Comparison of ENCODE assay signal across 29 cellular contexts in the genomic region with DNA sequence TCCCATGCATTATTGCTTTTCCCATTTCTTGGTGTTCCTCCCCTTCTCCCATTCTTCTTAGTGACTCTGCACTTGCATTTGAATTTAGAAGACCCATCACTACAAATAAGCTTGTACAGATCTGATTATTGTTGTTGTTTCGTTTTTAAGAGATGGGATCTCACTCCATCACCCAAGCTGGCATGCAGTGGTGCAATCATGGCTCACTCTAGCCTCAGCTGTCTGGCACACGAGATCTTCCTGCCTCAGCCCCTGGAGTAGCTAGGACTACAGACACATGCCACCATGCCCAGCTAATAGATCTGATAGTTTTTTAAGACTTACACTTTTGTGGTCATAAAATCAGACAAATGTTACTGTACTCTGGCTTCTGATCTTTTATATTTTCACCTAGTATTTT.
"Had no signal": no experiment of that assay in that cellular context is flagged by ENCODE, and none has a peak within 500 bp of the region (broad histone marks: within the 10 kb centered on the region; RNA-seq: fewer than 3 reads in every experiment).

No MANE protein-coding gene starts in this region.

- H3K9me3 ChIP-seq: gastrocnemius medialis, left lung, neutrophil, pancreas, psoas muscle, right atrium auricular region, stomach, suprapubic skin, transverse colon had no signal

- FAIRE-seq: pancreas, TTC549, urothelium cell line had no signal

- H3K27ac Mint-ChIP-seq: activated CD4-positive, alpha-beta T cell treated with anti-CD3 and anti-CD28 coated beads for 36 hours; activated naive CD8-positive, alpha-beta T cell treated with anti-CD3 and anti-CD28 coated beads for 36 hours; activated T-helper 2 cell treated with anti-CD3 and anti-CD28 coated beads, Interferon-gamma antibody, Interleukin-2, Interleukin-4, amounts not matched to agents 10 μg/mL and 5 μg/mL and 100 μg/mL, durations not matched to agents 14 hours and 24 hours and 36 hours; dendritic cell treated with granulocyte-macrophage colony-stimulating factor and Interleukin-4, amounts not matched to agents 40 ng/mL and 50 ng/mL, for 4 days; nephron; stimulated activated effector memory CD8-positive, alpha-beta T cell treated with anti-CD3 and anti-CD28 coated beads, Interleukin-12 subunit alpha, Interleukin-12 subunit beta, amount 100 ng/mL, for 72 hours; T-cell had no signal

- H3K4me1 ChIP-seq: left lung, pancreas, stomach, suprapubic skin, transverse colon had no signal

- ATAC-seq: activated CD4-positive, alpha-beta T cell treated with anti-CD3 and anti-CD28 coated beads for 36 hours; activated T-cell treated with anti-CD3 and anti-CD28 coated beads, Interleukin-2, amount 50 U/mL, for 4 hours; gastrocnemius medialis; left lung; pancreas; psoas muscle; stimulated activated effector memory CD8-positive, alpha-beta T cell treated with anti-CD3 and anti-CD28 coated beads, Interleukin-12 subunit alpha, Interleukin-12 subunit beta, amount 100 ng/mL, for 72 hours; T-cell had no signal

- H3K4me3 ChIP-seq: gastrocnemius medialis, left lung, lung, pancreas, psoas muscle, right atrium auricular region, stomach, suprapubic skin, transverse colon had no signal

- H3K36me3 ChIP-seq: left lung, neutrophil, pancreas, right atrium auricular region, suprapubic skin, transverse colon had no signal

- H3K4me1 Mint-ChIP-seq: stimulated activated effector memory CD8-positive, alpha-beta T cell treated with anti-CD3 and anti-CD28 coated beads, Interleukin-12 subunit alpha, Interleukin-12 subunit beta, amount 100 ng/mL, for 72 hours; T-cell had no signal

- H3K4me3 Mint-ChIP-seq: activated CD4-positive, alpha-beta T cell treated with anti-CD3 and anti-CD28 coated beads for 36 hours; activated naive CD8-positive, alpha-beta T cell treated with anti-CD3 and anti-CD28 coated beads for 36 hours; activated T-cell treated with anti-CD3 and anti-CD28 coated beads, Interleukin-2, amount 50 U/mL, for 4 hours; dendritic cell treated with granulocyte-macrophage colony-stimulating factor and Interleukin-4, amounts not matched to agents 40 ng/mL and 50 ng/mL, for 4 days; nephron; stimulated activated effector memory CD8-positive, alpha-beta T cell treated with anti-CD3 and anti-CD28 coated beads, Interleukin-12 subunit alpha, Interleukin-12 subunit beta, amount 100 ng/mL, for 72 hours; T-cell had no signal

- DNase-seq: activated CD4-positive, alpha-beta T cell treated with anti-CD3 and anti-CD28 coated beads for 36 hours; activated CD4-positive, alpha-beta T cell treated with anti-CD3 and anti-CD28 coated beads, Interleukin-2, amount 50 U/mL, for 4 hours; activated CD8-positive, alpha-beta memory T cell treated with anti-CD3 and anti-CD28 coated beads for 24 hours; activated CD8-positive, alpha-beta memory T cell treated with anti-CD3 and anti-CD28 coated beads, Interleukin-2, amount 50 U/mL, for 4 hours; activated naive CD4-positive, alpha-beta T cell; activated naive CD8-positive, alpha-beta T cell treated with anti-CD3 and anti-CD28 coated beads for 36 hours; activated T-cell treated with anti-CD3 and anti-CD28 coated beads, Interleukin-2, amount 50 U/mL, for 4 hours; amniotic stem cell; effector memory CD4-positive, alpha-beta T cell; gastrocnemius medialis; hippocampal formation; kidney glomerular epithelial cell; left lung; pancreas; psoas muscle; stimulated activated CD4-positive, alpha-beta T cell treated with anti-CD3 and anti-CD28 coated beads, Interleukin-2, amount 100 ng/mL, for 24 hours; stomach; T-cell; transverse colon had no signal

- H3K27me3 ChIP-seq: gastrocnemius medialis, left lung, neutrophil, pancreas, right atrium auricular region, stomach, suprapubic skin, transverse colon had no signal

- H3K27me3 Mint-ChIP-seq: activated CD4-positive, alpha-beta T cell treated with anti-CD3 and anti-CD28 coated beads for 36 hours; activated naive CD8-positive, alpha-beta T cell treated with anti-CD3 and anti-CD28 coated beads for 36 hours; dendritic cell treated with granulocyte-macrophage colony-stimulating factor and Interleukin-4, amounts not matched to agents 40 ng/mL and 50 ng/mL, for 4 days; T-cell had no signal

- H3K9me3 Mint-ChIP-seq: activated naive CD8-positive, alpha-beta T cell treated with anti-CD3 and anti-CD28 coated beads for 36 hours; activated T-cell treated with anti-CD3 and anti-CD28 coated beads, Interleukin-2, amount 50 U/mL, for 4 hours; activated T-helper 2 cell treated with anti-CD3 and anti-CD28 coated beads, Interferon-gamma antibody, Interleukin-2, Interleukin-4, amounts not matched to agents 10 μg/mL and 5 μg/mL and 100 μg/mL, durations not matched to agents 14 hours and 24 hours and 36 hours; dendritic cell treated with granulocyte-macrophage colony-stimulating factor and Interleukin-4, amounts not matched to agents 40 ng/mL and 50 ng/mL, for 4 days; nephron; stimulated activated effector memory CD8-positive, alpha-beta T cell treated with anti-CD3 and anti-CD28 coated beads, Interleukin-12 subunit alpha, Interleukin-12 subunit beta, amount 100 ng/mL, for 72 hours; T-cell had no signal

- H3K27ac ChIP-seq: gastrocnemius medialis, left lung, neutrophil, pancreas, psoas muscle, right atrium auricular region, stomach, suprapubic skin, transverse colon had no signal
